Comparison of ENCODE assay signal across 4 cellular contexts in genomic region chr18:59666008-59666395, GRCh38. TPM values are rescaled to one million over a fixed set of nuclear protein-coding genes. Genes with fewer than 3 reads are reported as not detected.
"Had no signal": no experiment of that assay in that cellular context is flagged by ENCODE, and none has a peak within 500 bp of the region (broad histone marks: within the 10 kb centered on the region; RNA-seq: fewer than 3 reads in every experiment).

No MANE protein-coding gene starts in this region.

RNA-seq across cellular contexts. Expression of gene CCBE1, which starts 31.2 kb away (rescaled TPM):
- total RNA-seq: activated CD8-positive, alpha-beta T cell treated with anti-CD3 and anti-CD28 coated beads for 36 hours; naive thymus-derived CD8-positive, alpha-beta T cell; T-helper 2 cell treated with Interferon-gamma antibody and Interleukin-4, amounts not matched to agents 100 ng/mL and 5 ng/mL, for 36 hours had no signal
- polyA plus RNA-seq: smooth muscle cell had no signal
